In the genomic region with DNA sequence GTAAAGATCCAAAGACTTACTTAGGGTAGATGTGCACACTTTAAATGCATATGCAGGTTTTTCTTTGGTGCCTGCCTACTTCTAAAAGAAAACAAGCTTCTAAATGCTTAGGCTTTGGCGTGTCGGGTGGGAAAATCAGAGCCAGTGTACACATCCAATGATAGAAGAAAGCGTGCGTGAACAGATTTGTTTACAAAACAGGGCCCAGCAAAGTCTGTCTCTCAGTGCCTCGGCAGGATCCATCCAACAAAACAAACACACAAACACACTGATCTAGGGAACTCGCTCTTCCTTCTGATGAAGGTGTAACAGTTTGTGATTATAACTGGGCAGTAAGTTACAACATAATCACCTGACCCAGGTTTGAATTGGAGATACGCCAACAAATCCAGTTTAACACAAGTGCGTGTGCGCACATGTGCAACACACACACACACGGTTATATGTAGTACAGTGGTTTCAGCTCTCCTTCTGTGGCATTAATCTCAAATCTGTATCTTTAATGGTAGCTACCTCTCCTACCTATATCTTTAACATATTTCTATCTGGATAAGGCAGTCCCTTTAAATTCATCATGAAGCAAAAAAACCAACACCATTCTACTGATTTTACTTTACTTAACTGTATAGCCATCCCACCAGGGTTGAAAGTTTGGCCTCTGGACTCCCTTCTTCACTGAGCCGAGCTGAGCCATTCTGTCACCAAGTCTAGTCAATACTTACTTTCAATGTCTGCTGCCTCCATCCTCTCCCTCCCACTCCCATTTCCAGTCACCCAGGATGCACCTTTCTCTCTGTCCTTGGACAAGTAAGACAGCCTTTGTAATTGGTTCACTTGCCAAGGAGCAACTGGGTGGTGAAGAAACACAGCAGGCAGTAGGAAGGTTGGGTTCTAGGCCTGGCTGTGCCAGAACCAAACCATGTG, we compare ENCODE assay signal across 1 cellular context.
TF ChIP-seq lines count a peak whose summit lies in the region.

No MANE protein-coding gene starts in this region.

TF ChIP-seq in HepG2, 621 proteins besides CTCF, POLR2A, EP300 and RAD21 (continued from another document and continues in another):
- TF ChIP-seq ZNF230 (CRISPR knock-in tag; IDR thresholded peaks at IDR 0.05) = no peak
- peak; percentile 24; the same call in 1 of the 2 replicates for TF ChIP-seq FOXK1 (CRISPR knock-in tag; IDR thresholded peaks at IDR 0.05; ENCODE audit: borderline replicate concordance, low read depth)
- 0 out of 2 replicates have a peak, but pooled peaks have one; percentile 36 for TF ChIP-seq FOXA3 (CRISPR knock-in tag; IDR thresholded peaks at IDR 0.05)
- TF ChIP-seq, protein P1, sequence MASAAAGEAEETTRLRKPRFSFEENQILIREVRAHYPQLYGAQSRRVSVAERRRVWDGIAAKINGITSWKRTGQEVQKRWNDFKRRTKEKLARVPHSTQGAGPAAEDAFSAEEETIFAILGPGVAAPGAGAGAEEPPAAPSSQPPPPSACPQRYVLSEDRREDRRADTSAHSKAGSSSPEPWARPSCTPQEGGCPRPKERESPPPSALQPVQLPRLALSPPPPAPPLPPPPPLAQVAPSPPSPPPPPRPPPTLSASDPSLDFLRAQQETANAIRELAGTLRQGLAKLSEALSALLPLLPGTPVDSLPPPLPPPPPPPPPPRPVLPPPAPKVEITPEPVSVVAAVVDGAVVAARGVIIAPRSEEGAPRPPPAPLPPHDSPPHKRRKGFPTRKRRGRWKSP (CRISPR knock-in tag; IDR thresholded peaks at IDR 0.05) = 0 out of 2 replicates have a peak, but pooled peaks have one; percentile 29
- TF ChIP-seq TBL1XR1 (IDR thresholded peaks at IDR 0.05; ENCODE audit: borderline replicate concordance, low read length, partially characterized antibody) = no peak
- peak; percentile 75 for TF ChIP-seq RBFOX2 (IDR thresholded peaks at IDR 0.05; ENCODE audit: low read depth, low read length)
- no peak for TF ChIP-seq FOXP1 (IDR thresholded peaks at IDR 0.05)
- 0 out of 2 replicates have a peak, but pooled peaks have one; percentile 57 for TF ChIP-seq FOXP1 (CRISPR knock-in tag; IDR thresholded peaks at IDR 0.05)
- TF ChIP-seq NR2F1 (CRISPR knock-in tag; IDR thresholded peaks at IDR 0.05) = no peak
- TF ChIP-seq, protein P2, sequence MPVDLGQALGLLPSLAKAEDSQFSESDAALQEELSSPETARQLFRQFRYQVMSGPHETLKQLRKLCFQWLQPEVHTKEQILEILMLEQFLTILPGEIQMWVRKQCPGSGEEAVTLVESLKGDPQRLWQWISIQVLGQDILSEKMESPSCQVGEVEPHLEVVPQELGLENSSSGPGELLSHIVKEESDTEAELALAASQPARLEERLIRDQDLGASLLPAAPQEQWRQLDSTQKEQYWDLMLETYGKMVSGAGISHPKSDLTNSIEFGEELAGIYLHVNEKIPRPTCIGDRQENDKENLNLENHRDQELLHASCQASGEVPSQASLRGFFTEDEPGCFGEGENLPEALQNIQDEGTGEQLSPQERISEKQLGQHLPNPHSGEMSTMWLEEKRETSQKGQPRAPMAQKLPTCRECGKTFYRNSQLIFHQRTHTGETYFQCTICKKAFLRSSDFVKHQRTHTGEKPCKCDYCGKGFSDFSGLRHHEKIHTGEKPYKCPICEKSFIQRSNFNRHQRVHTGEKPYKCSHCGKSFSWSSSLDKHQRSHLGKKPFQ (CRISPR knock-in tag; IDR thresholded peaks at IDR 0.05; ENCODE audit: insufficient replicate concordance) = peak; percentile 23
- TF ChIP-seq, protein P3, sequence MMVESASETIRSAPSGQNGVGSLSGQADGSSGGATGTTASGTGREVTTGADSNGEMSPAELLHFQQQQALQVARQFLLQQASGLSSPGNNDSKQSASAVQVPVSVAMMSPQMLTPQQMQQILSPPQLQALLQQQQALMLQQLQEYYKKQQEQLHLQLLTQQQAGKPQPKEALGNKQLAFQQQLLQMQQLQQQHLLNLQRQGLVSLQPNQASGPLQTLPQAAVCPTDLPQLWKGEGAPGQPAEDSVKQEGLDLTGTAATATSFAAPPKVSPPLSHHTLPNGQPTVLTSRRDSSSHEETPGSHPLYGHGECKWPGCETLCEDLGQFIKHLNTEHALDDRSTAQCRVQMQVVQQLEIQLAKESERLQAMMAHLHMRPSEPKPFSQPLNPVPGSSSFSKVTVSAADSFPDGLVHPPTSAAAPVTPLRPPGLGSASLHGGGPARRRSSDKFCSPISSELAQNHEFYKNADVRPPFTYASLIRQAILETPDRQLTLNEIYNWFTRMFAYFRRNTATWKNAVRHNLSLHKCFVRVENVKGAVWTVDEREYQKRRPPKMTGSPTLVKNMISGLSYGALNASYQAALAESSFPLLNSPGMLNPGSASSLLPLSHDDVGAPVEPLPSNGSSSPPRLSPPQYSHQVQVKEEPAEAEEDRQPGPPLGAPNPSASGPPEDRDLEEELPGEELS (CRISPR knock-in tag; IDR thresholded peaks at IDR 0.05) = peak; percentile 49; the same call in 1 of the 2 replicates
- TF ChIP-seq GATAD2A (CRISPR knock-in tag; IDR thresholded peaks at IDR 0.05) = peak; percentile 42
- peak; percentile 19; the same call in 1 of the 2 replicates for TF ChIP-seq HDAC2 (CRISPR knock-in tag; IDR thresholded peaks at IDR 0.05)
- TF ChIP-seq, protein P4, sequence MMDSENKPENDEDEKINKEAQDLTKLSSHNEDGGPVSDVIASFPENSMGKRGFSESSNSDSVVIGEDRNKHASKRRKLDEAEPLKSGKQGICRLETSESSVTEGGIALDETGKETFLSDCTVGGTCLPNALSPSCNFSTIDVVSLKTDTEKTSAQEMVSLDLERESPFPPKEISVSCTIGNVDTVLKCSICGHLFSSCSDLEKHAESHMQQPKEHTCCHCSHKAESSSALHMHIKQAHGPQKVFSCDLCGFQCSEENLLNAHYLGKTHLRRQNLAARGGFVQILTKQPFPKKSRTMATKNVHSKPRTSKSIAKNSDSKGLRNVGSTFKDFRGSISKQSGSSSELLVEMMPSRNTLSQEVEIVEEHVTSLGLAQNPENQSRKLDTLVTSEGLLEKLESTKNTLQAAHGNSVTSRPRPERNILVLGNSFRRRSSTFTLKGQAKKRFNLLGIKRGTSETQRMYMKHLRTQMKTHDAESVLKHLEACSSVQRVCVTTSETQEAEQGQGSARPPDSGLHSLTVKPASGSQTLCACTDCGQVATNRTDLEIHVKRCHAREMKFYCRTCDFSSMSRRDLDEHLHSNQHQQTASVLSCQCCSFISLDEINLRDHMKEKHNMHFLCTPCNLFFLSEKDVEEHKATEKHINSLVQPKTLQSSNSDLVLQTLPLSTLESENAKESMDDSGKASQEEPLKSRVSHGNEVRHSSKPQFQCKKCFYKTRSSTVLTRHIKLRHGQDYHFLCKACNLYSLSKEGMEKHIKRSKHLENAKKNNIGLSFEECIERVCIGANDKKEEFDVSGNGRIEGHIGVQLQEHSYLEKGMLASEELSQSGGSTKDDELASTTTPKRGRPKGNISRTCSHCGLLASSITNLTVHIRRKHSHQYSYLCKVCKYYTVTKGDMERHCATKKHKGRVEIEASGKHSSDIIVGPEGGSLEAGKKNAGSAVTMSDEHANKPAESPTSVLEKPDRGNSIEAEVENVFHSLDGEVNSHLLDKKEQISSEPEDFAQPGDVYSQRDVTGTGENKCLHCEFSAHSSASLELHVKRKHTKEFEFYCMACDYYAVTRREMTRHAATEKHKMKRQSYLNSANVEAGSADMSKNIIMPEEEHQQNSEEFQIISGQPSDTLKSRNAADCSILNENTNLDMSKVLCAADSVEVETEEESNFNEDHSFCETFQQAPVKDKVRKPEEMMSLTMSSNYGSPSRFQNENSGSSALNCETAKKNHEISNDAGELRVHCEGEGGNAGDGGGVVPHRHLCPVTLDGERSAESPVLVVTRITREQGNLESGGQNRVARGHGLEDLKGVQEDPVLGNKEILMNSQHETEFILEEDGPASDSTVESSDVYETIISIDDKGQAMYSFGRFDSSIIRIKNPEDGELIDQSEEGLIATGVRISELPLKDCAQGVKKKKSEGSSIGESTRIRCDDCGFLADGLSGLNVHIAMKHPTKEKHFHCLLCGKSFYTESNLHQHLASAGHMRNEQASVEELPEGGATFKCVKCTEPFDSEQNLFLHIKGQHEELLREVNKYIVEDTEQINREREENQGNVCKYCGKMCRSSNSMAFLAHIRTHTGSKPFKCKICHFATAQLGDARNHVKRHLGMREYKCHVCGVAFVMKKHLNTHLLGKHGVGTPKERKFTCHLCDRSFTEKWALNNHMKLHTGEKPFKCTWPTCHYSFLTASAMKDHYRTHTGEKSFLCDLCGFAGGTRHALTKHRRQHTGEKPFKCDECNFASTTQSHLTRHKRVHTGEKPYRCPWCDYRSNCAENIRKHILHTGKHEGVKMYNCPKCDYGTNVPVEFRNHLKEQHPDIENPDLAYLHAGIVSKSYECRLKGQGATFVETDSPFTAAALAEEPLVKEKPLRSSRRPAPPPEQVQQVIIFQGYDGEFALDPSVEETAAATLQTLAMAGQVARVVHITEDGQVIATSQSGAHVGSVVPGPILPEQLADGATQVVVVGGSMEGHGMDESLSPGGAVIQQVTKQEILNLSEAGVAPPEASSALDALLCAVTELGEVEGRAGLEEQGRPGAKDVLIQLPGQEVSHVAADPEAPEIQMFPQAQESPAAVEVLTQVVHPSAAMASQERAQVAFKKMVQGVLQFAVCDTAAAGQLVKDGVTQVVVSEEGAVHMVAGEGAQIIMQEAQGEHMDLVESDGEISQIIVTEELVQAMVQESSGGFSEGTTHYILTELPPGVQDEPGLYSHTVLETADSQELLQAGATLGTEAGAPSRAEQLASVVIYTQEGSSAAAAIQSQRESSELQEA (CRISPR knock-in tag; IDR thresholded peaks at IDR 0.05; ENCODE audit: not compliant biosample characterization) = no peak
- no peak for TF ChIP-seq ZNF234 (CRISPR knock-in tag; conservative IDR thresholded peaks at IDR 0.05)
- no peak for TF ChIP-seq ZNF20 (CRISPR knock-in tag; IDR thresholded peaks at IDR 0.05)
- TF ChIP-seq THAP11 (CRISPR knock-in tag; IDR thresholded peaks at IDR 0.05) = peak; percentile 43; the same call in 1 of the 2 replicates
- peak; percentile 14; the same call in 1 of the 2 replicates for TF ChIP-seq HNF4A (CRISPR knock-in tag; IDR thresholded peaks at IDR 0.05)
- TF ChIP-seq HMG20B (CRISPR knock-in tag; conservative IDR thresholded peaks at IDR 0.05) = peak; percentile 28; the same call in 1 of the 2 replicates
- no peak for TF ChIP-seq MEIS2 (CRISPR knock-in tag; IDR thresholded peaks at IDR 0.05)
- TF ChIP-seq CBX1 (IDR thresholded peaks at IDR 0.05; ENCODE audit: low read depth) = no peak
- TF ChIP-seq GTF2F1 (IDR thresholded peaks at IDR 0.05; ENCODE audit: low read length) = no peak
- TF ChIP-seq PITX1 (CRISPR knock-in tag; IDR thresholded peaks at IDR 0.05) = 0 out of 2 replicates have a peak, but pooled peaks have one; percentile 31
- no peak for TF ChIP-seq FOXJ3 (CRISPR knock-in tag; IDR thresholded peaks at IDR 0.05; ENCODE audit: borderline replicate concordance)
- TF ChIP-seq, protein P5, sequence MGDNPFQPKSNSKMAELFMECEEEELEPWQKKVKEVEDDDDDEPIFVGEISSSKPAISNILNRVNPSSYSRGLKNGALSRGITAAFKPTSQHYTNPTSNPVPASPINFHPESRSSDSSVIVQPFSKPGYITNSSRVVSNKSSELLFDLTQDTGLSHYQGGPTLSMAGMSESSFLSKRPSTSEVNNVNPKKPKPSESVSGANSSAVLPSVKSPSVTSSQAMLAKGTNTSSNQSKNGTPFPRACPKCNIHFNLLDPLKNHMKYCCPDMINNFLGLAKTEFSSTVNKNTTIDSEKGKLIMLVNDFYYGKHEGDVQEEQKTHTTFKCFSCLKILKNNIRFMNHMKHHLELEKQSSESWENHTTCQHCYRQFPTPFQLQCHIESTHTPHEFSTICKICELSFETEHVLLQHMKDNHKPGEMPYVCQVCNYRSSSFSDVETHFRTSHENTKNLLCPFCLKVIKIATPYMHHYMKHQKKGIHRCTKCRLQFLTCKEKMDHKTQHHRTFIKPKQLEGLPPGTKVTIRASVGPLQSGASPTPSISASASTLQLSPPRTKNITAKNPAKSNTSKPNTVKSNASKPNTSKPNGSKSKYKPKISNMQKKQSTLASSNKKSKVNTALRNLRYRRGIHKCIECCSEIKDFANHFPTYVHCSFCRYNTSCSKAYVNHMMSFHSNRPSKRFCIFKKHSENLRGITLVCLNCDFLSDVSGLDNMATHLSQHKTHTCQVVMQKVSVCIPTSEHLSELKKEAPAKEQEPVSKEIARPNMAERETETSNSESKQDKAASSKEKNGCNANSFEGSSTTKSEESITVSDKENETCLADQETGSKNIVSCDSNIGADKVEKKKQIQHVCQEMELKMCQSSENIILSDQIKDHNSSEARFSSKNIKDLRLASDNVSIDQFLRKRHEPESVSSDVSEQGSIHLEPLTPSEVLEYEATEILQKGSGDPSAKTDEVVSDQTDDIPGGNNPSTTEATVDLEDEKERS (CRISPR knock-in tag; IDR thresholded peaks at IDR 0.05) = no peak
- TF ChIP-seq, protein P6, sequence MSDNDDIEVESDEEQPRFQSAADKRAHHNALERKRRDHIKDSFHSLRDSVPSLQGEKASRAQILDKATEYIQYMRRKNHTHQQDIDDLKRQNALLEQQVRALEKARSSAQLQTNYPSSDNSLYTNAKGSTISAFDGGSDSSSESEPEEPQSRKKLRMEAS (IDR thresholded peaks at IDR 0.05) = 0 out of 2 replicates have a peak, but pooled peaks have one; percentile 1
- TF ChIP-seq ZNF746 (CRISPR knock-in tag; IDR thresholded peaks at IDR 0.05) = no peak
- TF ChIP-seq, protein P7, sequence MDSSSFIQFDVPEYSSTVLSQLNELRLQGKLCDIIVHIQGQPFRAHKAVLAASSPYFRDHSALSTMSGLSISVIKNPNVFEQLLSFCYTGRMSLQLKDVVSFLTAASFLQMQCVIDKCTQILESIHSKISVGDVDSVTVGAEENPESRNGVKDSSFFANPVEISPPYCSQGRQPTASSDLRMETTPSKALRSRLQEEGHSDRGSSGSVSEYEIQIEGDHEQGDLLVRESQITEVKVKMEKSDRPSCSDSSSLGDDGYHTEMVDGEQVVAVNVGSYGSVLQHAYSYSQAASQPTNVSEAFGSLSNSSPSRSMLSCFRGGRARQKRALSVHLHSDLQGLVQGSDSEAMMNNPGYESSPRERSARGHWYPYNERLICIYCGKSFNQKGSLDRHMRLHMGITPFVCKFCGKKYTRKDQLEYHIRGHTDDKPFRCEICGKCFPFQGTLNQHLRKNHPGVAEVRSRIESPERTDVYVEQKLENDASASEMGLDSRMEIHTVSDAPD (CRISPR knock-in tag; IDR thresholded peaks at IDR 0.05) = no peak
- TF ChIP-seq DNMT3B (CRISPR knock-in tag; conservative IDR thresholded peaks at IDR 0.05) = no peak; the same call in 1 of the 2 replicates
- no peak for TF ChIP-seq NAIF1 (CRISPR knock-in tag; IDR thresholded peaks at IDR 0.05; ENCODE audit: borderline replicate concordance)
- peak; percentile 53; the same call in 1 of the 2 replicates for TF ChIP-seq ZNF143 (CRISPR knock-in tag; IDR thresholded peaks at IDR 0.05)
- TF ChIP-seq TOPORS (CRISPR knock-in tag; IDR thresholded peaks at IDR 0.05) = no peak
- TF ChIP-seq SNAI1 (CRISPR knock-in tag; IDR thresholded peaks at IDR 0.05; ENCODE audit: borderline replicate concordance) = no peak
